In the genomic region with DNA sequence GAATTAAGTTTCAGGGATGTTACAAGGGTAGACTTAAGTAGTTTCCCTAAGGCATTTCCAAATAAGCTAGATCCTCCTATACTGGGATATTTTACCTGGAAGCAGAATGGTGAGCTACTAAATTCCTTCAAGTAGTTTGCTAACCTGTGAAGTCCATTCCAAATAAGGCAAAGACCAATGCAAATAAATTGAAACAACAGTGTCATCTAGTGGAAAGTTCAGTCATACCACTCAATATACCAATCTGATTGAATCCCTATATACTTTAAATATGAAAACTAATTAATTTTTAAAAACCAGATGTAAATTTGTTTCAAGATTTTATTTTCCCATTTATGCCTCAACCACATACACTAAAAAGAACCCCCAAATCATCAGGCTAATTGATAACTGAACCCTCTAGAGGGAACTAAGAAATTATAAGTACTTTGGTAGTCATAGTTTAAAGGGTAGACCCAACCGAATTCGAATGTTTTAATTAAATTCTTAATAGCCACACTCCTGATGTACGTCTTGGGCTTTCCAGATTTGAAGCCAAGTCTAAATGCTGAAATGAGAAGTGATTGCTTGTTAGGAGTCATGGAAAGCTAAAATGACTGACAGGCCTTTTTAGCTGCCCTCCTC, we compare ENCODE assay signal across 9 cellular contexts.
DNase-seq lines count a peak whose midpoint lies in the region; ATAC-seq and TF ChIP-seq lines count a peak whose summit lies in the region.
"Had no signal": no experiment of that assay in that cellular context is flagged by ENCODE, and none has a peak within 500 bp of the region (broad histone marks: within the 10 kb centered on the region; RNA-seq: fewer than 3 reads in every experiment).

No MANE protein-coding gene starts in this region.

- no peak overlapping the region for H3K4me3 ChIP-seq in coronary artery

- H3K27ac Mint-ChIP-seq in HFFc6 = no peak overlapping the region
- no peak overlapping the region for H3K27ac Mint-ChIP-seq in effector memory CD8-positive, alpha-beta T cell
- no peak overlapping the region for H3K27ac Mint-ChIP-seq in activated naive CD4-positive, alpha-beta T cell treated with anti-CD3 and anti-CD28 coated beads for 36 hours
- H3K27ac Mint-ChIP-seq: activated B cell treated with CpG ODN at 0.5 μM for 24 hours had no signal

- no peak overlapping the region for H3K4me3 Mint-ChIP-seq in HFFc6
- no peak overlapping the region for H3K4me3 Mint-ChIP-seq in effector memory CD8-positive, alpha-beta T cell
- no peak overlapping the region for H3K4me3 Mint-ChIP-seq in activated naive CD4-positive, alpha-beta T cell treated with anti-CD3 and anti-CD28 coated beads for 36 hours
- H3K4me3 Mint-ChIP-seq: activated B cell treated with CpG ODN at 0.5 μM for 24 hours had no signal

- TF ChIP-seq CTCF in HFFc6 (IDR thresholded peaks at IDR 0.05) = peak; percentile 87
- TF ChIP-seq CTCF in coronary artery (IDR thresholded peaks at IDR 0.05) = peak; percentile 45

- CTCF ChIA-PET in activated naive CD4-positive, alpha-beta T cell treated with anti-CD3 and anti-CD28 coated beads for 36 hours (lab: Charles Lee) = interaction anchor here (1.0 to 2.4 kb wide), 3 partner anchors 38 to 99 kb away, joined by 3 to 8 read pairs (median 3); no protein-coding TSS in a partner anchor

- H3K9me3 Mint-ChIP-seq in HFFc6 = no peaks in the 10 kb centered on the region
- H3K9me3 Mint-ChIP-seq in effector memory CD8-positive, alpha-beta T cell = no peaks in the 10 kb centered on the region
- H3K9me3 Mint-ChIP-seq in activated naive CD4-positive, alpha-beta T cell treated with anti-CD3 and anti-CD28 coated beads for 36 hours = no peaks in the 10 kb centered on the region
- H3K9me3 Mint-ChIP-seq: activated B cell treated with CpG ODN at 0.5 μM for 24 hours had no signal

- H3K27ac ChIP-seq in coronary artery = no peak overlapping the region

- no peaks in the 10 kb centered on the region for H3K36me3 Mint-ChIP-seq in HFFc6 (ENCODE audit: low read depth)
- H3K36me3 Mint-ChIP-seq in effector memory CD8-positive, alpha-beta T cell (ENCODE audit: insufficient read depth) = no peaks in the 10 kb centered on the region
- no peaks in the 10 kb centered on the region for H3K36me3 Mint-ChIP-seq in activated naive CD4-positive, alpha-beta T cell treated with anti-CD3 and anti-CD28 coated beads for 36 hours (ENCODE audit: low read depth)

- no peak for ATAC-seq in HG02588 (IDR thresholded peaks at IDR 0.05; ENCODE audit: unreplicated experiment)
- ATAC-seq in effector memory CD8-positive, alpha-beta T cell (replicated peaks) = no peak

- intact Hi-C loops in activated naive CD4-positive, alpha-beta T cell treated with anti-CD3 and anti-CD28 coated beads for 36 hours (cut with micrococcal nuclease) = no loop called here

- H3K4me1 Mint-ChIP-seq in HFFc6 (ENCODE audit: low read depth) = no peaks in the 10 kb centered on the region
- no peaks in the 10 kb centered on the region for H3K4me1 Mint-ChIP-seq in effector memory CD8-positive, alpha-beta T cell (ENCODE audit: low read depth in 2 of 2)
- H3K4me1 Mint-ChIP-seq in activated naive CD4-positive, alpha-beta T cell treated with anti-CD3 and anti-CD28 coated beads for 36 hours (ENCODE audit: low read depth) = no peaks in the 10 kb centered on the region
- H3K4me1 Mint-ChIP-seq: activated B cell treated with CpG ODN at 0.5 μM for 24 hours had no signal

- DNase-seq in EH (ENCODE audit: low read depth) = peak; percentile 54
- DNase-seq in HFFc6 = peak; percentile 33
- DNase-seq in NCI-H460 (ENCODE audit: extremely low read depth, low read depth) = peak; percentile 31
- DNase-seq in coronary artery (ENCODE audit: low spot score) = no peak
- peak; percentile 72 for DNase-seq in myocyte (ENCODE audit: low read depth)
- no peak for DNase-seq in effector memory CD8-positive, alpha-beta T cell
- no peak for DNase-seq in activated naive CD4-positive, alpha-beta T cell treated with anti-CD3 and anti-CD28 coated beads for 36 hours
- DNase-seq: activated B cell treated with CpG ODN at 0.5 μM for 24 hours had no signal

- H3K27me3 Mint-ChIP-seq in HFFc6 (ENCODE audit: insufficient read depth) = peaks cover 8% of the 10 kb centered on the region
- H3K27me3 Mint-ChIP-seq in effector memory CD8-positive, alpha-beta T cell = peaks cover 19 to 32% of the 10 kb centered on the region in 2 donors
- peaks cover 3% of the 10 kb centered on the region for H3K27me3 Mint-ChIP-seq in activated naive CD4-positive, alpha-beta T cell treated with anti-CD3 and anti-CD28 coated beads for 36 hours (ENCODE audit: low read depth)

Comparison
In these comparisons a context has a peak if more than half of its experiments do, and no peak if none do; other contexts are left out.
1. DNase-seq: peak in EH (single experiment), HFFc6 (single experiment), NCI-H460 (single experiment) and myocyte (single experiment); none in coronary artery (single experiment), effector memory CD8-positive, alpha-beta T cell (0 of 3) and activated naive CD4-positive, alpha-beta T cell treated with anti-CD3 and anti-CD28 coated beads for 36 hours (single experiment).